1 cellular context compared by ENCODE assay signal in genomic region chr19:29062486-29063435, GRCh38.
TF ChIP-seq lines count a peak whose summit lies in the region.

No MANE protein-coding gene starts in this region.

TF ChIP-seq in H1, 55 proteins besides CTCF, POLR2A, EP300 and RAD21 (continued from another document):
- no peak for TF ChIP-seq RXRA (IDR thresholded peaks at IDR 0.05; ENCODE audit: insufficient read depth, low read depth, low read length)
